ENCODE assay signal across 8 cellular contexts in the genomic region with DNA sequence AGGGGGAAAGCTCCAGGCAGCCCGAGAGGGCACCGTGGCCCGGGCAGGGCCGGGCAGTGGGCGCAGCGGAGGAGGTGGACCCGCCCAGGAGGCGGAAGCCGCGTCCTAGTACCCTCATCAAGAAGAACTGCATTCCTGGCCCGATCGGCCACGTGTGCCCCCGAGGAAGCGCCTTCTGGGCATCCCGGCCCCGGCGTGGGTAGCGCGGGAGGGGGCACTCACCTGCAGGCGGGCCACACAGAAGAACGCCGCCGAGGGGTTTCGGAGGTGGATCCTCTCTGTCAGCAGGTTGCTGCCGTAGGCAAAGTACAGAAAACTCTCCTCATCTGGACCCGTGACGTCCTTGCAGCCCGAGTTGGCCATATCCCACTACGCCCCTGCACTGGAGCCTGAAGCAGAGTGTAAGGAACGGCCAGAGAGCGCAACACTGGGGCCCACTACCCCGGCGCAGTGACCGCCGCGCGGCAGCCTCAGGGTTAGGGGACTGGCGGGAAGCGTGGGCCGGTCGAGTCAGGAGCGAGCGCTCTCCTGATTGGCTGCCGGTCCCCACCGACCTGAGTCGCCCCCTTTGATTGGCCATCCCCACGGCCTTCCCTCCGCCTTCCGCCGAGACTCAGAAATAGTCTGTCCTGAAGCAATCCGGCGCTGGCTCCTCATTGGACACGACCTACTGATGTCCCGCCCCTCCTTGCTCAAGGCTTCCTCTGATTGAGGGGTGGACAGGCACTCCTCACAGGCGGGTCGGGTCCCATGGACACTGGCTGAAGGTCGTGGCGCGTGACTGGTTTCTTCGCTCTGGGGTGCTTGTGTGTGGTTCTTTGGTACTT. TPM values are rescaled to one million over a fixed set of nuclear protein-coding genes. Genes with fewer than 3 reads are reported as not detected.
DNase-seq lines count a peak whose midpoint lies in the region; ATAC-seq and TF ChIP-seq lines count a peak whose summit lies in the region.

Gene GGCT, minus strand, starts transcription at position 483 of the 827 bp plus-strand sequence. Its CDS starts 120 bp downstream, at position 363.

- peaks cover 26% of the 10 kb centered on the region for H3K36me3 Mint-ChIP-seq in activated naive CD8-positive, alpha-beta T cell treated with anti-CD3 and anti-CD28 coated beads, Interleukin-2, amount 50 U/mL, for 24 hours (ENCODE audit: low read depth)

- 0 to 1% methylated on average over 39 to 54 of the region's 61 CpGs for WGBS in tibial nerve, 2 donors

- no peaks in the 10 kb centered on the region for H3K27me3 ChIP-seq in parathyroid adenoma (ENCODE audit: control insufficient read depth, insufficient read depth, low read length)
- H3K27me3 ChIP-seq in tibial nerve = no peaks in the 10 kb centered on the region

- peak; percentile 20 to 85 for TF ChIP-seq POLR2A in tibial nerve (IDR thresholded peaks at IDR 0.05)

- H3K4me3 ChIP-seq in parathyroid adenoma (ENCODE audit: low read depth, low read length) = peak within 1 kb of the TSS; percentile 83
- H3K4me3 ChIP-seq in tibial nerve = peak within 1 kb of the TSS; percentile 77 to 82 (median 80)

- peaks cover 4% of the 10 kb centered on the region for H3K79me2 ChIP-seq in parathyroid adenoma

- TF ChIP-seq EP300 in tibial nerve (IDR thresholded peaks at IDR 0.05) = peak in 1 of 2 donors; percentile 93

- H3K9me3 ChIP-seq in parathyroid adenoma (ENCODE audit: control insufficient read depth, low read length) (no peaks in the 10 kb centered on the region), tibial nerve (no peaks in the 10 kb centered on the region)

- peak within 1 kb of the TSS; percentile 80 for H3K4me2 ChIP-seq in parathyroid adenoma (ENCODE audit: low read length)

- peaks cover 45% of the 10 kb centered on the region for H3K4me1 Mint-ChIP-seq in activated naive CD8-positive, alpha-beta T cell treated with anti-CD3 and anti-CD28 coated beads, Interleukin-2, amount 50 U/mL, for 24 hours

- H3K36me3 ChIP-seq in parathyroid adenoma (ENCODE audit: control insufficient read depth, insufficient read depth, low read length) (no peaks in the 10 kb centered on the region), tibial nerve (no peaks in the 10 kb centered on the region)

- ATAC-seq in HG02763 (IDR thresholded peaks at IDR 0.05; ENCODE audit: unreplicated experiment) (peak; percentile 98), Right ventricle myocardium superior (ENCODE audit: poor library complexity) (peak; percentile 99)
- ATAC-seq in activated naive CD8-positive, alpha-beta T cell treated with anti-CD3 and anti-CD28 coated beads, Interleukin-2, amount 50 U/mL, for 24 hours = peak; percentile 100

- peak within 1 kb of the TSS; percentile 90 for H3K27ac Mint-ChIP-seq in activated naive CD8-positive, alpha-beta T cell treated with anti-CD3 and anti-CD28 coated beads, Interleukin-2, amount 50 U/mL, for 24 hours

- H3K4me1 ChIP-seq in parathyroid adenoma (no peaks in the 10 kb centered on the region), tibial nerve (peaks cover 0 to 29% (median 7%) of the 10 kb centered on the region in 4 donors)

- H3K27ac ChIP-seq in parathyroid adenoma = peak within 1 kb of the TSS; percentile 91
- peak within 1 kb of the TSS; percentile 81 to 95 (median 89) for H3K27ac ChIP-seq in tibial nerve

- H3K9ac ChIP-seq in parathyroid adenoma = peak within 1 kb of the TSS; percentile 78

- TF ChIP-seq CTCF in GM12873 (IDR thresholded peaks at IDR 0.05; ENCODE audit: insufficient read depth, low read depth, low read length, missing control alignments) (peak; percentile 3), parathyroid adenoma (IDR thresholded peaks at IDR 0.05) (no peak), tibial nerve (IDR thresholded peaks at IDR 0.05) (peak in 2 of 5 experiments; percentile 39 to 52)

- intact Hi-C loops in Right ventricle myocardium superior (cut with DNase I) = loop anchor here (2.0 kb wide), 1 partner anchor 26 kb away; the partner anchor contains the start of gene NOD1

- peak; percentile 95 for DNase-seq in NCI-H1417 treated with DMSO at 0.1 percent for 48 hours (lab: John Stamatoyannopoulos, UW)
- peak; percentile 99 for DNase-seq in SW480 (ENCODE audit: low spot score)
- peak; percentile 95 for DNase-seq in activated naive CD8-positive, alpha-beta T cell treated with anti-CD3 and anti-CD28 coated beads, Interleukin-2, amount 50 U/mL, for 24 hours
- peak; percentile 100 for DNase-seq in Right ventricle myocardium superior
- DNase-seq in tibial nerve (ENCODE audit: low spot score in 2 of 2) = peak; percentile 99

- H2AFZ ChIP-seq in parathyroid adenoma = peak within 1 kb of the TSS; percentile 95

- peak within 1 kb of the TSS; percentile 87 for H3K4me3 Mint-ChIP-seq in activated naive CD8-positive, alpha-beta T cell treated with anti-CD3 and anti-CD28 coated beads, Interleukin-2, amount 50 U/mL, for 24 hours

- no peaks in the 10 kb centered on the region for H3K27me3 Mint-ChIP-seq in activated naive CD8-positive, alpha-beta T cell treated with anti-CD3 and anti-CD28 coated beads, Interleukin-2, amount 50 U/mL, for 24 hours

- no peaks in the 10 kb centered on the region for H3K9me3 Mint-ChIP-seq in activated naive CD8-positive, alpha-beta T cell treated with anti-CD3 and anti-CD28 coated beads, Interleukin-2, amount 50 U/mL, for 24 hours

RNA-seq across cellular contexts. Expression of gene GGCT, which starts in this region (rescaled TPM):
- total RNA-seq in Right ventricle myocardium superior (17.4 TPM), tibial nerve (10 to 100 TPM; 12.2 to 39.6 (median 29.6) TPM)

Comparison
In these comparisons a context has a peak if more than half of its experiments do, and no peak if none do; other contexts are left out.
1. Peak in every context shown above with its lines: DNase-seq, ATAC-seq, H3K4me3 ChIP-seq and H3K27ac ChIP-seq.